In genomic region chr17:16379654-16380053, GRCh38 we compare ENCODE assay signal across 1 cellular context.
TF ChIP-seq lines count a peak whose summit lies in the region.

No MANE protein-coding gene starts in this region.

TF ChIP-seq in GM23338, 12 proteins besides CTCF, POLR2A, EP300 and RAD21:
- TF ChIP-seq REST (IDR thresholded peaks at IDR 0.05; ENCODE audit: unreplicated experiment) (no peak), CREB1 (CRISPR knock-in tag; IDR thresholded peaks at IDR 0.05; ENCODE audit: low read depth) (no peak)
TF ChIP-seq in GM23338: peak in this region for 0.
